In genomic region chr12:39331539-39332261, GRCh38 we compare ENCODE assay signal across 20 cellular contexts.
DNase-seq lines count a peak whose midpoint lies in the region; ATAC-seq, FAIRE-seq and TF ChIP-seq lines count a peak whose summit lies in the region.
"Had no signal": no experiment of that assay in that cellular context is flagged by ENCODE, and none has a peak within 500 bp of the region (broad histone marks: within the 10 kb centered on the region; RNA-seq: fewer than 3 reads in every experiment).

No MANE protein-coding gene starts in this region.

- H3K9ac ChIP-seq in smooth muscle cell (ENCODE audit: low read depth), result no peak overlapping the region
- H3K9ac ChIP-seq: BLaER1 treated with 17β-estradiol and CSF1 and Interleukin-3, amounts not matched to agents 10 nM and 100 nM had no signal

- peak; percentile 72 to 76 for ATAC-seq in activated CD4-positive, CD25-positive, alpha-beta regulatory T cell treated with anti-CD3 and anti-CD28 coated beads, Interleukin-2, amount 50 U/mL, for 24 hours
- no peak for ATAC-seq in activated naive CD8-positive, alpha-beta T cell treated with anti-CD3 and anti-CD28 coated beads, Interleukin-2, amount 50 U/mL, for 24 hours
- ATAC-seq: K562, Panc1 had no signal

- H3K4me1 ChIP-seq in small intestine (ENCODE audit: control insufficient read depth in 2 of 2, insufficient read depth in 1 of 2, low read depth in 1 of 2, low read length in 1 of 2) (no peaks in the 10 kb centered on the region), smooth muscle cell (ENCODE audit: low read depth) (no peaks in the 10 kb centered on the region)
- H3K4me1 ChIP-seq: BLaER1 treated with 17β-estradiol and CSF1 and Interleukin-3, amounts not matched to agents 10 nM and 100 nM had no signal

- no peaks in the 10 kb centered on the region for H3F3A ChIP-seq in smooth muscle cell (ENCODE audit: low read depth)

- peak overlapping the region; percentile 51 for H3K4me3 Mint-ChIP-seq in activated naive CD8-positive, alpha-beta T cell
- H3K4me3 Mint-ChIP-seq in activated naive CD8-positive, alpha-beta T cell treated with anti-CD3 and anti-CD28 coated beads, Interleukin-2, amount 50 U/mL, for 24 hours, result no peak overlapping the region
- no peak overlapping the region for H3K4me3 Mint-ChIP-seq in activated naive CD8-positive, alpha-beta T cell treated with anti-CD3 and anti-CD28 coated beads for 36 hours

- WGBS in small intestine, 3 donors, result 81 to 89% (median 84%) methylated on average over 2 of the region's 2 CpGs
- WGBS in smooth muscle cell (ENCODE audit: low lambda C conversion rate), result 98% methylated on average over 2 of the region's 2 CpGs

- H3K27ac ChIP-seq in small intestine (ENCODE audit: low read depth in 1 of 2, low read length in 1 of 2) (no peak overlapping the region), smooth muscle cell (ENCODE audit: low read depth) (no peak overlapping the region)
- H3K27ac ChIP-seq: BLaER1 treated with 17β-estradiol and CSF1 and Interleukin-3, amounts not matched to agents 10 nM and 100 nM; HL-60 had no signal

- H4K20me1 ChIP-seq in smooth muscle cell (ENCODE audit: low read depth), result no peaks in the 10 kb centered on the region
- H4K20me1 ChIP-seq: BLaER1 treated with 17β-estradiol and CSF1 and Interleukin-3, amounts not matched to agents 10 nM and 100 nM had no signal

- H3K27me3 Mint-ChIP-seq in activated naive CD8-positive, alpha-beta T cell, result no peaks in the 10 kb centered on the region
- H3K27me3 Mint-ChIP-seq in activated naive CD8-positive, alpha-beta T cell treated with anti-CD3 and anti-CD28 coated beads, Interleukin-2, amount 50 U/mL, for 24 hours, result no peaks in the 10 kb centered on the region
- no peaks in the 10 kb centered on the region for H3K27me3 Mint-ChIP-seq in activated naive CD8-positive, alpha-beta T cell treated with anti-CD3 and anti-CD28 coated beads for 36 hours

- no peaks in the 10 kb centered on the region for H3K79me2 ChIP-seq in smooth muscle cell (ENCODE audit: low read depth)

- peaks cover 35% of the 10 kb centered on the region for H3K36me3 Mint-ChIP-seq in activated naive CD8-positive, alpha-beta T cell
- H3K36me3 Mint-ChIP-seq in activated naive CD8-positive, alpha-beta T cell treated with anti-CD3 and anti-CD28 coated beads, Interleukin-2, amount 50 U/mL, for 24 hours (ENCODE audit: low read depth), result peaks cover 38% of the 10 kb centered on the region
- H3K36me3 Mint-ChIP-seq in activated naive CD8-positive, alpha-beta T cell treated with anti-CD3 and anti-CD28 coated beads for 36 hours, result peaks cover 26% of the 10 kb centered on the region

- DNase-seq in activated CD4-positive, CD25-positive, alpha-beta regulatory T cell treated with anti-CD3 and anti-CD28 coated beads, Interleukin-2, amount 50 U/mL, for 72 hours, result no peak
- no peak for DNase-seq in activated naive CD8-positive, alpha-beta T cell treated with anti-CD3 and anti-CD28 coated beads, Interleukin-2, amount 50 U/mL, for 24 hours
- DNase-seq in activated naive CD8-positive, alpha-beta T cell treated with anti-CD3 and anti-CD28 coated beads for 36 hours, result no peak
- DNase-seq in small intestine (no peak), smooth muscle cell (lab: John Stamatoyannopoulos, UW; ENCODE audit: unreplicated experiment) (no peak), SKM-1 (lab: John Stamatoyannopoulos, UW; ENCODE audit: unreplicated experiment) (no peak)
- DNase-seq: 8988T, DMS79 treated with DMSO at 0.1 percent for 48 hours, GOT3, NCI-H1436 treated with DMSO at 0.1 percent for 48 hours, NCI-H2081, NCI-H510A treated with DMSO at 0.1 percent for 48 hours had no signal

- peaks cover 0 to 6% of the 10 kb centered on the region in 2 donors for H3K36me3 ChIP-seq in small intestine (ENCODE audit: control insufficient read depth in 2 of 2, insufficient read depth in 2 of 2, low read length in 2 of 2)
- peaks cover 12% of the 10 kb centered on the region for H3K36me3 ChIP-seq in smooth muscle cell (ENCODE audit: low read depth)

- H3K9me3 Mint-ChIP-seq in activated naive CD8-positive, alpha-beta T cell (ENCODE audit: low read depth), result no peaks in the 10 kb centered on the region
- no peaks in the 10 kb centered on the region for H3K9me3 Mint-ChIP-seq in activated naive CD8-positive, alpha-beta T cell treated with anti-CD3 and anti-CD28 coated beads, Interleukin-2, amount 50 U/mL, for 24 hours
- H3K9me3 Mint-ChIP-seq in activated naive CD8-positive, alpha-beta T cell treated with anti-CD3 and anti-CD28 coated beads for 36 hours, result no peaks in the 10 kb centered on the region

- H2AFZ ChIP-seq in smooth muscle cell (ENCODE audit: low read depth), result no peak overlapping the region

- no peaks in the 10 kb centered on the region for H3K27me3 ChIP-seq in small intestine (ENCODE audit: control insufficient read depth in 2 of 2, insufficient read depth in 2 of 2, low read length in 2 of 2)
- H3K27me3 ChIP-seq in smooth muscle cell (ENCODE audit: low read depth), result no peaks in the 10 kb centered on the region
- H3K27me3 ChIP-seq: BLaER1 treated with 17β-estradiol and CSF1 and Interleukin-3, amounts not matched to agents 10 nM and 100 nM had no signal

- H3K9me3 ChIP-seq in small intestine (ENCODE audit: control insufficient read depth, low read depth), result no peaks in the 10 kb centered on the region
- H3K9me3 ChIP-seq in smooth muscle cell (replicated peaks; ENCODE audit: low read depth), result no peaks in the 10 kb centered on the region
- H3K9me3 ChIP-seq: BLaER1 treated with 17β-estradiol and CSF1 and Interleukin-3, amounts not matched to agents 10 nM and 100 nM had no signal

- H3K4me3 ChIP-seq in small intestine (ENCODE audit: low read depth in 1 of 2, low read length in 2 of 2), result no peak overlapping the region
- H3K4me3 ChIP-seq in smooth muscle cell, result no peak overlapping the region
- H3K4me3 ChIP-seq: BLaER1 treated with 17β-estradiol and CSF1 and Interleukin-3, amounts not matched to agents 10 nM and 100 nM; K562 had no signal

- TF ChIP-seq CTCF in smooth muscle cell (IDR thresholded peaks at IDR 0.05; ENCODE audit: borderline replicate concordance, insufficient read depth, poor library complexity, severe bottlenecking), result no peak

- H3K4me2 ChIP-seq in smooth muscle cell, result no peak overlapping the region
- H3K4me2 ChIP-seq: BLaER1 treated with 17β-estradiol and CSF1 and Interleukin-3, amounts not matched to agents 10 nM and 100 nM had no signal

- H3K4me1 Mint-ChIP-seq in activated naive CD8-positive, alpha-beta T cell (ENCODE audit: low read depth), result peaks cover 14% of the 10 kb centered on the region
- peaks cover 14% of the 10 kb centered on the region for H3K4me1 Mint-ChIP-seq in activated naive CD8-positive, alpha-beta T cell treated with anti-CD3 and anti-CD28 coated beads, Interleukin-2, amount 50 U/mL, for 24 hours
- peaks cover 10% of the 10 kb centered on the region for H3K4me1 Mint-ChIP-seq in activated naive CD8-positive, alpha-beta T cell treated with anti-CD3 and anti-CD28 coated beads for 36 hours

- H3K27ac Mint-ChIP-seq in activated naive CD8-positive, alpha-beta T cell, result peak overlapping the region; percentile 37
- H3K27ac Mint-ChIP-seq in activated naive CD8-positive, alpha-beta T cell treated with anti-CD3 and anti-CD28 coated beads, Interleukin-2, amount 50 U/mL, for 24 hours, result no peak overlapping the region
- H3K27ac Mint-ChIP-seq in activated naive CD8-positive, alpha-beta T cell treated with anti-CD3 and anti-CD28 coated beads for 36 hours, result peak overlapping the region; percentile 55

- FAIRE-seq in small intestine (lab: Jason Lieb, UNC), result peak; percentile 64
- FAIRE-seq: D721Med, G401.6, K562 had no signal
